ENCODE assay signal across 28 cellular contexts in the genomic region with DNA sequence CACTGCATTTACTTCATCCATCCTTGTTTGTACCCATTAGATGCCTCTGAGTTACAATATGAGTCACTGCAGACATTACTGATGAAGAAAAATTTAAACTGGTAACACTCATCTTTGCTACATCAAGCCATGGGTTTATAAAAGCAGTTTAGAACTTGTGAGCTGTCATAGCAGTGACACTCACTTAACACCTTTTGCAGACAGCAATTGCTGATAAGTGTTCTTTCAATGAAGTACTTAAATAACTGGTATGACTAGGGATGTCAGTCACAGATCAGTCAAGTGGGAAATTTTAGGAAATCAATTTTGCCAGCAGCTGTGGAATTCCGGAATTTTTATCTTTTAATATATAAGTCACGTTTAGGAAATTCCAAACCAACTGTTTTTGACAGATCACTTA.
"Had no signal": no experiment of that assay in that cellular context is flagged by ENCODE, and none has a peak within 500 bp of the region (broad histone marks: within the 10 kb centered on the region; RNA-seq: fewer than 3 reads in every experiment).

No MANE protein-coding gene starts in this region.

- H3K4me1 Mint-ChIP-seq: activated CD4-positive, alpha-beta T cell treated with anti-CD3 and anti-CD28 coated beads, Interleukin-2, amount 10 ng/mL, durations not matched to agents 24 days and 14 days; activated naive CD4-positive, alpha-beta T cell treated with anti-CD3 and anti-CD28 coated beads, Interleukin-2, amount 50 U/mL, for 24 hours; activated naive CD8-positive, alpha-beta T cell treated with anti-CD3 and anti-CD28 coated beads, Interleukin-2, amount 10 ng/mL, durations not matched to agents 7 days and 5 days had no signal

- ATAC-seq: activated CD8-positive, alpha-beta T cell treated with anti-CD3 and anti-CD28 coated beads for 36 hours; activated T-cell treated with anti-CD3 and anti-CD28 coated beads, Interleukin-2, amount 50 U/mL, for 72 hours had no signal

- H3K4me3 Mint-ChIP-seq: activated CD4-positive, alpha-beta T cell treated with anti-CD3 and anti-CD28 coated beads, Interleukin-2, amount 10 ng/mL, durations not matched to agents 24 days and 14 days; activated CD8-positive, alpha-beta T cell treated with anti-CD3 and anti-CD28 coated beads for 36 hours; activated naive CD4-positive, alpha-beta T cell treated with anti-CD3 and anti-CD28 coated beads, Interleukin-2, amount 50 U/mL, for 24 hours; activated naive CD8-positive, alpha-beta T cell treated with anti-CD3 and anti-CD28 coated beads, Interleukin-2, amount 10 ng/mL, durations not matched to agents 7 days and 5 days; activated T-cell treated with anti-CD3 and anti-CD28 coated beads, Interleukin-2, amount 50 U/mL, for 72 hours had no signal

- DNase-seq: activated CD4-positive, alpha-beta T cell treated with anti-CD3 and anti-CD28 coated beads, Interleukin-2, amount 10 ng/mL, durations not matched to agents 24 days and 14 days; activated CD4-positive, alpha-beta T cell treated with anti-CD3 and anti-CD28 coated beads, Interleukin-2, amount 50 U/mL, for 4 hours; activated CD8-positive, alpha-beta T cell treated with anti-CD3 and anti-CD28 coated beads for 36 hours; activated gamma-delta T cell; activated naive CD4-positive, alpha-beta T cell treated with Interleukin-2 at 50 U/mL for 16 hours; activated naive CD8-positive, alpha-beta T cell treated with anti-CD3 and anti-CD28 coated beads, Interleukin-2, amount 10 ng/mL, durations not matched to agents 7 days and 5 days; activated T-cell treated with anti-CD3 and anti-CD28 coated beads, Interleukin-2, amount 50 U/mL, for 1 hour; activated T-cell treated with anti-CD3 and anti-CD28 coated beads, Interleukin-2, amount 50 U/mL, for 72 hours; amygdala; Karpas-422; KBM-7; NCI-H1048; NCI-H1105 treated with DMSO at 0.1 percent for 48 hours; NCI-H1694; NCI-H1930; NCI-H2081 treated with DMSO at 0.1 percent for 48 hours; NCI-H226; NCI-H446 treated with DMSO at 0.1 percent for 48 hours; NCI-H748 treated with DMSO at 0.1 percent for 48 hours; OCI-M1; SHP77; SJCRH30; T1000 had no signal

- H3K27me3 ChIP-seq: ascending aorta, cardiac muscle cell, SJCRH30 had no signal

- H3K4me3 ChIP-seq: ascending aorta, cardiac muscle cell, SJCRH30, SK-N-MC had no signal

- H3K36me3 Mint-ChIP-seq: activated naive CD4-positive, alpha-beta T cell treated with anti-CD3 and anti-CD28 coated beads, Interleukin-2, amount 50 U/mL, for 24 hours; activated naive CD8-positive, alpha-beta T cell treated with anti-CD3 and anti-CD28 coated beads, Interleukin-2, amount 10 ng/mL, durations not matched to agents 7 days and 5 days had no signal

- H3K9me3 ChIP-seq: ascending aorta, SJCRH30 had no signal

- H3K27ac Mint-ChIP-seq: activated CD4-positive, alpha-beta T cell treated with anti-CD3 and anti-CD28 coated beads, Interleukin-2, amount 10 ng/mL, durations not matched to agents 24 days and 14 days; activated CD8-positive, alpha-beta T cell treated with anti-CD3 and anti-CD28 coated beads for 36 hours; activated naive CD4-positive, alpha-beta T cell treated with anti-CD3 and anti-CD28 coated beads, Interleukin-2, amount 50 U/mL, for 24 hours; activated naive CD8-positive, alpha-beta T cell treated with anti-CD3 and anti-CD28 coated beads, Interleukin-2, amount 10 ng/mL, durations not matched to agents 7 days and 5 days; activated T-cell treated with anti-CD3 and anti-CD28 coated beads, Interleukin-2, amount 50 U/mL, for 72 hours; activated T-helper 2 cell treated with anti-CD3 and anti-CD28 coated beads, Interferon-gamma antibody, Interleukin-2, Interleukin-4, amounts not matched to agents 10 μg/mL and 5 μg/mL and 100 μg/mL, durations not matched to agents 14 hours and 24 hours and 36 hours had no signal

- H3K36me3 ChIP-seq: ascending aorta, cardiac muscle cell, SJCRH30 had no signal

- H3K4me1 ChIP-seq: ascending aorta, SJCRH30 had no signal

- H3K9me3 Mint-ChIP-seq: activated CD4-positive, alpha-beta T cell treated with anti-CD3 and anti-CD28 coated beads, Interleukin-2, amount 10 ng/mL, durations not matched to agents 24 days and 14 days; activated naive CD8-positive, alpha-beta T cell treated with anti-CD3 and anti-CD28 coated beads, Interleukin-2, amount 10 ng/mL, durations not matched to agents 7 days and 5 days; activated T-cell treated with anti-CD3 and anti-CD28 coated beads, Interleukin-2, amount 50 U/mL, for 72 hours; activated T-helper 2 cell treated with anti-CD3 and anti-CD28 coated beads, Interferon-gamma antibody, Interleukin-2, Interleukin-4, amounts not matched to agents 10 μg/mL and 5 μg/mL and 100 μg/mL, durations not matched to agents 14 hours and 24 hours and 36 hours had no signal

- H3K27ac ChIP-seq: ascending aorta, cardiac muscle cell, SJCRH30, SK-N-MC had no signal

- H3K27me3 Mint-ChIP-seq: activated CD4-positive, alpha-beta T cell treated with anti-CD3 and anti-CD28 coated beads, Interleukin-2, amount 10 ng/mL, durations not matched to agents 24 days and 14 days; activated CD8-positive, alpha-beta T cell treated with anti-CD3 and anti-CD28 coated beads for 36 hours; activated naive CD4-positive, alpha-beta T cell treated with anti-CD3 and anti-CD28 coated beads, Interleukin-2, amount 50 U/mL, for 24 hours; activated naive CD8-positive, alpha-beta T cell treated with anti-CD3 and anti-CD28 coated beads, Interleukin-2, amount 10 ng/mL, durations not matched to agents 7 days and 5 days had no signal
